In the genomic region with DNA sequence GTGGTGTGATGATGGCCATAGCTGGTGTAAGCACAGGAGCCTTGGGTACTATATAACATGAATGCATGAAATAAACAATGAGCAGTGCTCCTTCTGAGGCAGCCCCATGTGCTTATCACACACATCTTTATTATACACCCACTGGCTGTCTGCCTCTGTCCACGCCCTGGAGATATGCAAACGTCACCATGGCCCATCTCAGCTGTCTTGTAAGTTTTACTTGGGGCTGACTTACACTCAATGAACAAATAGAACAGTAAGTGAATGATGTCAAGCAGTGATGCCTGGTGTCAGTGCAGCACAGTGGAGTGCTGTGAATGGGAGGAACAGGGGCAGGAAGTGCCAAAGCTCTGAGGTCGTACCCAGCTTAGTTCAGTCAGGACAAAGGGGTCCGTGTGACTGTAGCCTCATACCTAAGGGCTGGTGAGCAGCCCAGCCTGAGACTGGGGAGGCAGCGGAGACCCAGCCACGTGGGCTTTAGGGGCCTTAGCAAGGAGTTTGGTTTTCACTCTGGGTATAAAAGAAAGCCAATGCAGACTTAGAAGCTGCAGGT, we compare ENCODE assay signal across 24 cellular contexts.
DNase-seq lines count a peak whose midpoint lies in the region; FAIRE-seq and TF ChIP-seq lines count a peak whose summit lies in the region.
"Had no signal": no experiment of that assay in that cellular context is flagged by ENCODE, and none has a peak within 500 bp of the region (broad histone marks: within the 10 kb centered on the region; RNA-seq: fewer than 3 reads in every experiment).

No MANE protein-coding gene starts in this region.

- H3K18ac ChIP-seq in neuronal stem cell (ENCODE audit: low read length): no peak overlapping the region

- peaks cover 10% of the 10 kb centered on the region for H3K27me3 Mint-ChIP-seq in astrocyte (ENCODE audit: low read depth, unreplicated experiment)
- H3K27me3 Mint-ChIP-seq: CD4-positive, CD25-positive, alpha-beta regulatory T cell; memory B cell had no signal

- H2BK12ac ChIP-seq in neuronal stem cell (ENCODE audit: low read length): no peak overlapping the region

- H3K36me3 Mint-ChIP-seq in astrocyte (ENCODE audit: low read depth, unreplicated experiment): no peaks in the 10 kb centered on the region
- H3K36me3 Mint-ChIP-seq: CD4-positive, CD25-positive, alpha-beta regulatory T cell; memory B cell; naive thymus-derived CD8-positive, alpha-beta T cell had no signal

- no peak overlapping the region for H3K27ac ChIP-seq in Karpas-422 (ENCODE audit: low read length)
- H3K27ac ChIP-seq in astrocyte (ENCODE audit: low read depth, low read length): no peak overlapping the region
- no peak overlapping the region for H3K27ac ChIP-seq in neuronal stem cell (replicated peaks; ENCODE audit: low read length)

- H3K4me1 ChIP-seq in Karpas-422 (ENCODE audit: low read length) (peaks cover 11% of the 10 kb centered on the region), astrocyte (ENCODE audit: insufficient read depth, low read length) (no peaks in the 10 kb centered on the region), neuronal stem cell (ENCODE audit: control insufficient read depth in 2 of 2, insufficient read depth in 1 of 2, low read depth in 1 of 2, low read length in 2 of 2) (peaks cover 0 to 5% of the 10 kb centered on the region in 2 donors)

- no peak overlapping the region for H3K23ac ChIP-seq in neuronal stem cell (ENCODE audit: low read depth, low read length, poor library complexity)

- H3K4me3 ChIP-seq in Karpas-422 (ENCODE audit: low read length) (no peak overlapping the region), astrocyte (ENCODE audit: insufficient read depth, low read depth, low read length) (no peak overlapping the region), neuronal stem cell (ENCODE audit: low read length in 2 of 2) (no peak overlapping the region)
- H3K4me3 ChIP-seq: MG63 had no signal

- WGBS in neuronal stem cell (ENCODE audit: extremely low coverage in 2 of 2, insufficient read length in 2 of 2, insufficient replicate concordance in 1 of 2), 2 donors: no CpG with 5 or more reads among the region's 6 CpGs

- H3K4me2 ChIP-seq in Karpas-422 (ENCODE audit: low read depth, low read length, poor library complexity, severe bottlenecking) (no peak overlapping the region), astrocyte (ENCODE audit: low read length) (no peak overlapping the region), neuronal stem cell (ENCODE audit: insufficient read depth, low read length, poor library complexity, severe bottlenecking) (no peak overlapping the region)

- H3K79me2 ChIP-seq in Karpas-422 (ENCODE audit: low read length) (no peaks in the 10 kb centered on the region), astrocyte (ENCODE audit: insufficient read depth, low read length) (no peaks in the 10 kb centered on the region)

- no peaks in the 10 kb centered on the region for H3K9me2 ChIP-seq in Karpas-422 (replicated peaks; ENCODE audit: insufficient read depth, low read length)

- no peak overlapping the region for H2BK5ac ChIP-seq in neuronal stem cell (ENCODE audit: low read length)

- DNase-seq in Karpas-422 (no peak), astrocyte (ENCODE audit: low read depth) (no peak), iPS-NIHi11 (ENCODE audit: low spot score) (peak; percentile 22), neuronal stem cell (ENCODE audit: low spot score) (no peak), GM13977 (ENCODE audit: low spot score) (no peak), glomerular visceral epithelial cell (ENCODE audit: extremely low spot score) (no peak), Ammon's horn (ENCODE audit: low spot score) (no peak)
- no peak for DNase-seq in activated CD4-positive, alpha-beta T cell treated with anti-CD3 and anti-CD28 coated beads for 48 hours
- DNase-seq: activated naive CD4-positive, alpha-beta T cell treated with anti-CD3 and anti-CD28 coated beads for 36 hours; activated T-cell treated with anti-CD3 and anti-CD28 coated beads, Interleukin-2, amount 50 U/mL, for 4 hours; amniotic stem cell; CD4-positive, CD25-positive, alpha-beta regulatory T cell; central memory CD4-positive, alpha-beta T cell; DMS 273 treated with DMSO at 0.1 percent for 48 hours; foreskin fibroblast; GDM1; IMR-90; kidney glomerular epithelial cell; MG63; naive thymus-derived CD8-positive, alpha-beta T cell; NCI-H146; NCI-H774; posterior cingulate gyrus had no signal

- H3K9ac ChIP-seq in Karpas-422 (ENCODE audit: low read length) (peak overlapping the region; percentile 17; the same call in 1 of the 2 replicates), astrocyte (ENCODE audit: low read length) (no peak overlapping the region), neuronal stem cell (ENCODE audit: low read depth, low read length, poor library complexity) (no peak overlapping the region)

- H2BK120ac ChIP-seq in neuronal stem cell (ENCODE audit: low read depth, low read length): no peak overlapping the region

- H3K4me1 Mint-ChIP-seq in astrocyte (ENCODE audit: low read depth, unreplicated experiment): peaks cover 18% of the 10 kb centered on the region
- H3K4me1 Mint-ChIP-seq: CD4-positive, CD25-positive, alpha-beta regulatory T cell; memory B cell; naive thymus-derived CD8-positive, alpha-beta T cell had no signal

- H4K20me1 ChIP-seq in Karpas-422 (ENCODE audit: insufficient read depth, low read depth, low read length): no peaks in the 10 kb centered on the region
- no peaks in the 10 kb centered on the region for H4K20me1 ChIP-seq in astrocyte (ENCODE audit: insufficient read depth, low read length)

- H4K91ac ChIP-seq in neuronal stem cell (ENCODE audit: low read depth, low read length, poor library complexity): no peak overlapping the region

- TF ChIP-seq CTCF in astrocyte (IDR thresholded peaks at IDR 0.05; ENCODE audit: insufficient read depth, low read depth, low read length) (no peak), GM13977 (IDR thresholded peaks at IDR 0.05; ENCODE audit: extremely low read depth, insufficient read depth, missing control alignments) (no peak)

- H3K27me3 ChIP-seq in Karpas-422 (ENCODE audit: low read length): no peaks in the 10 kb centered on the region
- no peaks in the 10 kb centered on the region for H3K27me3 ChIP-seq in astrocyte (ENCODE audit: insufficient read depth, low read length)
- H3K27me3 ChIP-seq in neuronal stem cell (ENCODE audit: control insufficient read depth in 3 of 3, insufficient read depth in 3 of 3, low read depth in 1 of 3, low read length in 3 of 3): no peaks in the 10 kb centered on the region
- H3K27me3 ChIP-seq: MG63 had no signal

- H4K8ac ChIP-seq in neuronal stem cell (ENCODE audit: low read depth, low read length): no peak overlapping the region

- H3K4ac ChIP-seq in neuronal stem cell (ENCODE audit: low read length): no peak overlapping the region

- peak overlapping the region; percentile 97 for H3K27ac Mint-ChIP-seq in astrocyte (ENCODE audit: unreplicated experiment)
- H3K27ac Mint-ChIP-seq: activated naive CD4-positive, alpha-beta T cell treated with anti-CD3 and anti-CD28 coated beads for 36 hours; CD4-positive, CD25-positive, alpha-beta regulatory T cell; memory B cell; naive thymus-derived CD8-positive, alpha-beta T cell had no signal

- in situ Hi-C loops in GM13977 (cut with MboI; ENCODE audit: low pct_unique_long_range_greater_than_20kb, low sequenced_read_pairs, unreplicated experiment): no loop called here

- no peak overlapping the region for H3K4me3 Mint-ChIP-seq in astrocyte (ENCODE audit: unreplicated experiment)
- H3K4me3 Mint-ChIP-seq: activated naive CD4-positive, alpha-beta T cell treated with anti-CD3 and anti-CD28 coated beads for 36 hours; activated T-cell treated with anti-CD3 and anti-CD28 coated beads, Interleukin-2, amount 50 U/mL, for 4 hours; CD4-positive, CD25-positive, alpha-beta regulatory T cell; memory B cell; naive thymus-derived CD8-positive, alpha-beta T cell had no signal

- no peak overlapping the region for H3K14ac ChIP-seq in neuronal stem cell (ENCODE audit: low read length)

- no peak overlapping the region for H2AK5ac ChIP-seq in neuronal stem cell (ENCODE audit: low read depth, low read length)

- no peak for FAIRE-seq in astrocyte (lab: Jason Lieb, UNC)

- H3K79me1 ChIP-seq in neuronal stem cell (ENCODE audit: low read depth, low read length): no peaks in the 10 kb centered on the region

- no peaks in the 10 kb centered on the region for H3K9me3 Mint-ChIP-seq in astrocyte (ENCODE audit: unreplicated experiment)
- H3K9me3 Mint-ChIP-seq: activated naive CD4-positive, alpha-beta T cell treated with anti-CD3 and anti-CD28 coated beads for 36 hours; activated T-cell treated with anti-CD3 and anti-CD28 coated beads, Interleukin-2, amount 50 U/mL, for 4 hours; memory B cell had no signal

- no peak overlapping the region for H2BK15ac ChIP-seq in neuronal stem cell (ENCODE audit: low read length)

- no peaks in the 10 kb centered on the region for H3K9me3 ChIP-seq in Karpas-422 (ENCODE audit: low read length)
- H3K9me3 ChIP-seq in astrocyte (ENCODE audit: insufficient read depth, low read depth, low read length): no peaks in the 10 kb centered on the region
- H3K9me3 ChIP-seq in neuronal stem cell (replicated peaks in 1 of 2; ENCODE audit: control insufficient read depth in 2 of 2, insufficient read depth in 1 of 2, low read depth in 1 of 2, low read length in 2 of 2): no peaks in the 10 kb centered on the region
- H3K9me3 ChIP-seq: MG63 had no signal

- H3K36me3 ChIP-seq in Karpas-422 (ENCODE audit: insufficient read depth, low read length) (no peaks in the 10 kb centered on the region), astrocyte (ENCODE audit: insufficient read depth, low read length) (no peaks in the 10 kb centered on the region), neuronal stem cell (replicated peaks in 1 of 2; ENCODE audit: control insufficient read depth in 2 of 2, insufficient read depth in 2 of 2, low read length in 2 of 2) (no peaks in the 10 kb centered on the region)
- H3K36me3 ChIP-seq: MG63 had no signal

- H2AFZ ChIP-seq in Karpas-422 (ENCODE audit: low read length): peak overlapping the region; percentile 72; the same call in 1 of the 2 replicates
- no peak overlapping the region for H2AFZ ChIP-seq in astrocyte (ENCODE audit: low read depth, low read length)
- H2AFZ ChIP-seq in neuronal stem cell (ENCODE audit: low read length): peak overlapping the region; percentile 72
